ENCODE assay signal across 40 cellular contexts in genomic region chr19:1060689-1061088, GRCh38. TPM values are rescaled to one million over a fixed set of nuclear protein-coding genes. Genes with fewer than 3 reads are reported as not detected.
"Had no signal": no experiment of that assay in that cellular context is flagged by ENCODE, and none has a peak within 500 bp of the region (broad histone marks: within the 10 kb centered on the region; RNA-seq: fewer than 3 reads in every experiment).

No MANE protein-coding gene starts in this region.

- H3K36me3 Mint-ChIP-seq: activated CD4-positive, alpha-beta memory T cell treated with anti-CD3 and anti-CD28 coated beads for 36 hours had no signal

- H3K27ac ChIP-seq: ascending aorta, breast epithelium, cardiac muscle cell, colonic mucosa, epithelial cell of prostate, esophagus squamous epithelium, gastroesophageal sphincter, heart right ventricle had no signal

- H3K9me3 ChIP-seq: colonic mucosa had no signal

- H3K36me3 ChIP-seq: ascending aorta, breast epithelium, cardiac muscle cell, colonic mucosa had no signal

- H3K27ac Mint-ChIP-seq: activated CD4-positive, alpha-beta memory T cell treated with anti-CD3 and anti-CD28 coated beads for 36 hours; activated CD4-positive, alpha-beta T cell treated with anti-CD3 and anti-CD28 coated beads for 36 hours; activated CD4-positive, alpha-beta T cell treated with anti-CD3 and anti-CD28 coated beads, Interleukin-2, amount 10 ng/mL, durations not matched to agents 24 days and 14 days; activated CD8-positive, alpha-beta memory T cell treated with anti-CD3 and anti-CD28 coated beads, Interleukin-2, amount 10 ng/mL, durations not matched to agents 7 days and 5 days; activated CD8-positive, alpha-beta T cell treated with anti-CD3 and anti-CD28 coated beads, Interleukin-2, amount 10 ng/mL, durations not matched to agents 7 days and 5 days; activated naive CD4-positive, alpha-beta T cell treated with anti-CD3 and anti-CD28 coated beads, Interleukin-2, amount 10 ng/mL, durations not matched to agents 7 days and 5 days; activated naive CD4-positive, alpha-beta T cell treated with anti-CD3 and anti-CD28 coated beads, Interleukin-2, amount 50 U/mL, for 72 hours; activated naive CD8-positive, alpha-beta T cell treated with anti-CD3 and anti-CD28 coated beads, Interleukin-2, amount 10 ng/mL, durations not matched to agents 7 days and 5 days; brain; T-helper 17 cell; T-helper 2 cell treated with Interferon-gamma antibody and Interleukin-4, amounts not matched to agents 5 μg/mL and 100 μg/mL, for 36 hours had no signal

- DNase-seq: activated CD4-positive, alpha-beta memory T cell treated with anti-CD3 and anti-CD28 coated beads for 36 hours; activated CD4-positive, alpha-beta T cell treated with anti-CD3 and anti-CD28 coated beads for 36 hours; activated CD4-positive, alpha-beta T cell treated with anti-CD3 and anti-CD28 coated beads, Interleukin-2, amount 10 ng/mL, durations not matched to agents 24 days and 14 days; activated CD4-positive, CD25-positive, alpha-beta regulatory T cell; activated CD4-positive, CD25-positive, alpha-beta regulatory T cell treated with anti-CD3 and anti-CD28 coated beads, Interleukin-2, amount 50 U/mL, for 72 hours; activated CD8-positive, alpha-beta memory T cell treated with anti-CD3 and anti-CD28 coated beads, Interleukin-2, amount 10 ng/mL, durations not matched to agents 7 days and 5 days; activated CD8-positive, alpha-beta memory T cell treated with anti-CD3 and anti-CD28 coated beads, Interleukin-2, amount 50 U/mL, for 4 hours; activated CD8-positive, alpha-beta T cell treated with anti-CD3 and anti-CD28 coated beads, Interleukin-2, amount 10 ng/mL, durations not matched to agents 7 days and 5 days; activated gamma-delta T cell; activated naive CD4-positive, alpha-beta T cell; activated naive CD4-positive, alpha-beta T cell treated with anti-CD3 and anti-CD28 coated beads, Interleukin-2, amount 10 ng/mL, durations not matched to agents 7 days and 5 days; activated naive CD8-positive, alpha-beta T cell treated with anti-CD3 and anti-CD28 coated beads, Interleukin-2, amount 10 ng/mL, durations not matched to agents 7 days and 5 days; activated T-cell treated with anti-CD3 and anti-CD28 coated beads, Interleukin-2, amount 50 U/mL, for 1 hour; activated T-cell treated with anti-CD3 and anti-CD28 coated beads, Interleukin-2, amount 50 U/mL, for 48 hours; central memory CD4-positive, alpha-beta T cell; cerebellar nuclear complex; colonic mucosa; effector CD8-positive, alpha-beta T cell; esophagus squamous epithelium; foreskin melanocyte; heart right ventricle; T-helper 1 cell; T-helper 17 cell; T1000 had no signal

- H3K27me3 ChIP-seq: ascending aorta, cardiac muscle cell, colonic mucosa had no signal

- H3K9me3 Mint-ChIP-seq: activated CD4-positive, alpha-beta memory T cell treated with anti-CD3 and anti-CD28 coated beads for 36 hours; activated CD4-positive, alpha-beta T cell treated with anti-CD3 and anti-CD28 coated beads, Interleukin-2, amount 10 ng/mL, durations not matched to agents 24 days and 14 days; T-helper 2 cell treated with Interferon-gamma antibody and Interleukin-4, amounts not matched to agents 5 μg/mL and 100 μg/mL, for 36 hours had no signal

- H3K4me3 Mint-ChIP-seq: activated CD4-positive, alpha-beta memory T cell treated with anti-CD3 and anti-CD28 coated beads for 36 hours; activated CD4-positive, alpha-beta T cell treated with anti-CD3 and anti-CD28 coated beads for 36 hours; activated CD4-positive, alpha-beta T cell treated with anti-CD3 and anti-CD28 coated beads, Interleukin-2, amount 10 ng/mL, durations not matched to agents 24 days and 14 days; activated CD8-positive, alpha-beta memory T cell treated with anti-CD3 and anti-CD28 coated beads, Interleukin-2, amount 10 ng/mL, durations not matched to agents 7 days and 5 days; activated CD8-positive, alpha-beta T cell treated with anti-CD3 and anti-CD28 coated beads, Interleukin-2, amount 10 ng/mL, durations not matched to agents 7 days and 5 days; activated naive CD4-positive, alpha-beta T cell treated with anti-CD3 and anti-CD28 coated beads, Interleukin-2, amount 10 ng/mL, durations not matched to agents 7 days and 5 days; activated naive CD8-positive, alpha-beta T cell treated with anti-CD3 and anti-CD28 coated beads, Interleukin-2, amount 10 ng/mL, durations not matched to agents 7 days and 5 days; brain; T-helper 17 cell; T-helper 2 cell treated with Interferon-gamma antibody and Interleukin-4, amounts not matched to agents 5 μg/mL and 100 μg/mL, for 36 hours had no signal

- H3K4me1 Mint-ChIP-seq: brain had no signal

- FAIRE-seq: endometrium, endothelial cell of umbilical vein had no signal

- H3K4me3 ChIP-seq: ascending aorta, breast epithelium, cardiac muscle cell, colonic mucosa, esophagus squamous epithelium, gastroesophageal sphincter, heart right ventricle had no signal

- ATAC-seq: activated CD4-positive, alpha-beta T cell treated with anti-CD3 and anti-CD28 coated beads for 36 hours; activated CD8-positive, alpha-beta memory T cell treated with anti-CD3 and anti-CD28 coated beads, Interleukin-2, amount 10 ng/mL, durations not matched to agents 7 days and 5 days; activated CD8-positive, alpha-beta T cell treated with anti-CD3 and anti-CD28 coated beads, Interleukin-2, amount 10 ng/mL, durations not matched to agents 7 days and 5 days; activated naive CD4-positive, alpha-beta T cell treated with anti-CD3 and anti-CD28 coated beads, Interleukin-2, amount 50 U/mL, for 72 hours; gastroesophageal sphincter; heart right ventricle; T-helper 17 cell had no signal

RNA-seq across cellular contexts. Expression of gene RNU6-2, which starts 39.4 kb away (rescaled TPM):
- total RNA-seq: activated CD4-positive, alpha-beta memory T cell treated with anti-CD3 and anti-CD28 coated beads for 36 hours; activated CD4-positive, alpha-beta T cell treated with anti-CD3 and anti-CD28 coated beads for 36 hours; activated CD4-positive, alpha-beta T cell treated with anti-CD3 and anti-CD28 coated beads, Interleukin-2, amount 10 ng/mL, durations not matched to agents 24 days and 14 days; activated CD8-positive, alpha-beta memory T cell treated with anti-CD3 and anti-CD28 coated beads for 36 hours; activated CD8-positive, alpha-beta memory T cell treated with anti-CD3 and anti-CD28 coated beads, Interleukin-2, amount 10 ng/mL, durations not matched to agents 7 days and 5 days; activated CD8-positive, alpha-beta T cell treated with anti-CD3 and anti-CD28 coated beads, Interleukin-2, amount 10 ng/mL, durations not matched to agents 7 days and 5 days; activated naive CD4-positive, alpha-beta T cell treated with anti-CD3 and anti-CD28 coated beads, Interleukin-2, amount 50 U/mL, for 72 hours; activated naive CD8-positive, alpha-beta T cell treated with anti-CD3 and anti-CD28 coated beads, Interleukin-2, amount 10 ng/mL, durations not matched to agents 7 days and 5 days; ascending aorta; breast epithelium; cardiac muscle cell; colonic mucosa; dermis microvascular lymphatic vessel endothelial cell; endothelial cell of umbilical vein; esophagus squamous epithelium; fibroblast of lung; fibroblast of villous mesenchyme; gastroesophageal sphincter; glomerular endothelial cell; heart right ventricle; T-helper 17 cell had no signal
- polyA plus RNA-seq: cardiac muscle cell, endothelial cell of umbilical vein, esophagus, fibroblast of lung, heart right ventricle had no signal
